In genomic region chr1:175152006-175152652, GRCh38 we compare ENCODE assay signal across 8 cellular contexts. TPM values are rescaled to one million over a fixed set of nuclear protein-coding genes. Genes with fewer than 3 reads are reported as not detected.
DNase-seq lines count a peak whose midpoint lies in the region; ATAC-seq and TF ChIP-seq lines count a peak whose summit lies in the region.

No MANE protein-coding gene starts in this region.

- CTCF ChIA-PET in T-cell (lab: Charles Lee): interaction anchor here (0.6 to 8.4 kb wide), 75 partner anchors 9 to 1731 kb away, joined by 3 to 237 read pairs (median 4); partner anchors contain the start of gene MRPS14 (in 1 of the 2)

- no peaks in the 10 kb centered on the region for H3K9me2 ChIP-seq in hepatocyte (replicated peaks; ENCODE audit: insufficient read depth)

- H3K4me1 ChIP-seq in adrenal gland (replicated peaks in 1 of 2): no peaks in the 10 kb centered on the region
- no peaks in the 10 kb centered on the region for H3K4me1 ChIP-seq in hepatocyte (ENCODE audit: insufficient read depth)
- H3K4me1 ChIP-seq in smooth muscle cell (ENCODE audit: low read depth): no peaks in the 10 kb centered on the region

- H3K4me3 ChIP-seq in adrenal gland (no peak overlapping the region), hepatocyte (no peak overlapping the region), smooth muscle cell (no peak overlapping the region)

- H3K27me3 ChIP-seq in adrenal gland (peaks cover 7% of the 10 kb centered on the region), hepatocyte (peaks cover 24% of the 10 kb centered on the region), smooth muscle cell (ENCODE audit: low read depth) (peaks cover 32% of the 10 kb centered on the region)

- peaks cover 13 to 18% (median 15%) of the 10 kb centered on the region in 3 donors for H3K4me1 Mint-ChIP-seq in T-cell

- H3K36me3 ChIP-seq in adrenal gland (replicated peaks in 1 of 2) (no peaks in the 10 kb centered on the region), hepatocyte (replicated peaks; ENCODE audit: insufficient read depth, low read depth) (no peaks in the 10 kb centered on the region), smooth muscle cell (ENCODE audit: low read depth) (no peaks in the 10 kb centered on the region)

- H2AFZ ChIP-seq in hepatocyte: no peak overlapping the region
- H2AFZ ChIP-seq in smooth muscle cell (ENCODE audit: low read depth): no peak overlapping the region

- H3K36me3 Mint-ChIP-seq in T-cell: no peaks in the 10 kb centered on the region

- POLR2A ChIA-PET in T-cell (lab: Charles Lee): interaction anchor here in 1 of 2 donors (0.6 kb wide), 1 partner anchor 10 kb away, joined by 4 read pairs; no protein-coding TSS in a partner anchor

- 4 to 8% (median 6%) methylated on average over 14 to 15 of the region's 15 CpGs for WGBS in adrenal gland, 4 donors
- 13% methylated on average over 13 of the region's 15 CpGs for WGBS in hepatocyte (ENCODE audit: low lambda C conversion rate, missing lambda C conversion rate)
- WGBS in smooth muscle cell (ENCODE audit: low lambda C conversion rate): 11% methylated on average over 15 of the region's 15 CpGs

- no peaks in the 10 kb centered on the region for H4K20me1 ChIP-seq in hepatocyte (ENCODE audit: insufficient read depth, poor library complexity, severe bottlenecking)
- H4K20me1 ChIP-seq in smooth muscle cell (ENCODE audit: low read depth): no peaks in the 10 kb centered on the region

- H3K27me3 Mint-ChIP-seq in T-cell: peaks cover 26 to 38% of the 10 kb centered on the region in 2 donors

- no peak for TF ChIP-seq POLR2A in adrenal gland (IDR thresholded peaks at IDR 0.05)

- H3K9me3 ChIP-seq in adrenal gland (replicated peaks in 1 of 3): no peaks in the 10 kb centered on the region
- H3K9me3 ChIP-seq in hepatocyte (ENCODE audit: low read depth): no peaks in the 10 kb centered on the region
- H3K9me3 ChIP-seq in smooth muscle cell (replicated peaks; ENCODE audit: low read depth): no peaks in the 10 kb centered on the region

- no peak overlapping the region for H3K4me3 Mint-ChIP-seq in T-cell

- H3K79me2 ChIP-seq in hepatocyte (no peaks in the 10 kb centered on the region), smooth muscle cell (ENCODE audit: low read depth) (no peaks in the 10 kb centered on the region)

- H3K9ac ChIP-seq in smooth muscle cell (ENCODE audit: low read depth): no peak overlapping the region

- peak; percentile 61 to 91 (median 88) for TF ChIP-seq CTCF in adrenal gland (IDR thresholded peaks at IDR 0.05)
- peak; percentile 92 for TF ChIP-seq CTCF in hepatocyte (IDR thresholded peaks at IDR 0.05; ENCODE audit: poor library complexity)
- peak; percentile 85 for TF ChIP-seq CTCF in smooth muscle cell (IDR thresholded peaks at IDR 0.05; ENCODE audit: borderline replicate concordance, insufficient read depth, poor library complexity, severe bottlenecking)

- H3K27ac Mint-ChIP-seq in T-cell: no peak overlapping the region

- H3K27ac ChIP-seq in adrenal gland: no peak overlapping the region
- no peak overlapping the region for H3K27ac ChIP-seq in hepatocyte
- H3K27ac ChIP-seq in smooth muscle cell (ENCODE audit: low read depth): no peak overlapping the region

- peak; percentile 60 to 80 (median 72) for ATAC-seq in T-cell (replicated peaks in 1 of 4)
- no peak for ATAC-seq in GM19397 (IDR thresholded peaks at IDR 0.05; ENCODE audit: unreplicated experiment)

- peak overlapping the region; percentile 68 for H3K4me2 ChIP-seq in hepatocyte
- peak overlapping the region; percentile 76 for H3K4me2 ChIP-seq in smooth muscle cell

- intact Hi-C loops in adrenal gland (cut with DNase I): loop anchor here (2.0 kb wide), 2 partner anchors 167 to 169 kb away; no protein-coding TSS in a partner anchor

- peak; percentile 59 for DNase-seq in NCI-H2171 treated with DMSO at 0.1 percent for 48 hours (lab: John Stamatoyannopoulos, UW)
- DNase-seq in NCI-H2171 (lab: John Stamatoyannopoulos, UW): no peak
- peak; percentile 31 for DNase-seq in M059J (ENCODE audit: low read depth)
- DNase-seq in T-cell: peak; percentile 18 to 74 (median 64)
- DNase-seq in adrenal gland: peak; percentile 28 to 79 (median 65)
- peak; percentile 77 for DNase-seq in hepatocyte (ENCODE audit: low spot score)
- DNase-seq in smooth muscle cell (lab: John Stamatoyannopoulos, UW; ENCODE audit: unreplicated experiment): no peak

- no peaks in the 10 kb centered on the region for H3F3A ChIP-seq in smooth muscle cell (ENCODE audit: low read depth)

- no peaks in the 10 kb centered on the region for H3K9me3 Mint-ChIP-seq in T-cell

RNA-seq across cellular contexts. Expression of gene KIAA0040, which starts 40.4 kb away (rescaled TPM):
- total RNA-seq in M059J (2014; rRNA removed; shearing (Covaris generic)): 4.4 and 4.6 TPM in 2 replicates
- total RNA-seq in T-cell (10 to 100 TPM; 33.0 to 60.0 (median 50.5) TPM), adrenal gland (10 to 100 TPM in 6 of 8 donors, 1 to 10 TPM in 2; 7.6 to 54.3 (median 21.5) TPM), hepatocyte (8.1 and 8.3 TPM in 2 replicates), smooth muscle cell (7.2 and 8.9 TPM in 2 replicates)
- polyA plus RNA-seq in adrenal gland (1 to 10 TPM; 5.0 to 9.5 (median 7.4) TPM), hepatocyte (4.5 and 7.1 TPM in 2 replicates), smooth muscle cell (3.8 and 8.4 TPM in 2 replicates)

Comparison
In these comparisons a context has a peak if more than half of its experiments do, and no peak if none do; other contexts are left out.
1. DNase-seq: peak in NCI-H2171 treated with DMSO at 0.1 percent for 48 hours (single experiment), M059J (single experiment), T-cell (34 of 34), adrenal gland (7 of 7) and hepatocyte (single experiment); none in NCI-H2171 (single experiment) and smooth muscle cell (single experiment).
2. Peak in every context shown above with its lines, with median percentiles within 50 percentile points of each other: CTCF ChIP-seq.